In genomic region chr5:96432245-96433065, GRCh38 we compare ENCODE assay signal across 9 cellular contexts. TPM values are rescaled to one million over a fixed set of nuclear protein-coding genes. Genes with fewer than 3 reads are reported as not detected.
DNase-seq lines count a peak whose midpoint lies in the region; ATAC-seq and TF ChIP-seq lines count a peak whose summit lies in the region.
"Had no signal": no experiment of that assay in that cellular context is flagged by ENCODE, and none has a peak within 500 bp of the region (broad histone marks: within the 10 kb centered on the region; RNA-seq: fewer than 3 reads in every experiment).

No MANE protein-coding gene starts in this region.

- H3K27me3 ChIP-seq in HUES64 (ENCODE audit: insufficient read depth, low read length) (peaks cover 66% of the 10 kb centered on the region), adipocyte (replicated peaks; ENCODE audit: control insufficient read depth, insufficient read depth, low read length) (no peaks in the 10 kb centered on the region)

- 0 out of 2 replicates have a peak overlapping the region, but pooled peaks have one; percentile 35 for H3K9ac ChIP-seq in HUES64 (ENCODE audit: low read depth, low read length)
- no peak overlapping the region for H3K9ac ChIP-seq in adipocyte (ENCODE audit: low read length)

- H3K4me1 ChIP-seq in HUES64 (ENCODE audit: insufficient read depth, low read length) (peaks cover 26% of the 10 kb centered on the region), adipocyte (ENCODE audit: control insufficient read depth, insufficient read depth, low read length) (peaks cover 32% of the 10 kb centered on the region)

- H3K36me3 ChIP-seq in HUES64 (ENCODE audit: insufficient read depth, low read length) (no peaks in the 10 kb centered on the region), adipocyte (ENCODE audit: control insufficient read depth, insufficient read depth, low read length, severe bottlenecking) (no peaks in the 10 kb centered on the region)

- no peak overlapping the region for H3K27ac Mint-ChIP-seq in nephron

- H3K27me3 Mint-ChIP-seq in nephron (ENCODE audit: low read depth), result peaks cover 57% of the 10 kb centered on the region

- TF ChIP-seq CTCF in nephron (IDR thresholded peaks at IDR 0.05; ENCODE audit: unreplicated experiment in 3 of 3), result no peak

- H3K36me3 Mint-ChIP-seq in nephron (ENCODE audit: low read depth), result no peaks in the 10 kb centered on the region

- no peaks in the 10 kb centered on the region for H3K9me3 ChIP-seq in HUES64 (ENCODE audit: insufficient read depth, low read depth, low read length)
- no peaks in the 10 kb centered on the region for H3K9me3 ChIP-seq in adipocyte (ENCODE audit: control insufficient read depth, low read length)

- WGBS in HUES64, result under 1% methylated on average over 37 of the region's 38 CpGs

- peaks cover 14% of the 10 kb centered on the region for H3K4me1 Mint-ChIP-seq in nephron

- no peak overlapping the region for H3K27ac ChIP-seq in HUES64 (ENCODE audit: low read depth, low read length)
- H3K27ac ChIP-seq: HL-60 had no signal

- DNase-seq in DMS 273 treated with DMSO at 0.1 percent for 48 hours (lab: John Stamatoyannopoulos, UW) (peak; percentile 57), adipocyte (ENCODE audit: low read depth) (no peak), T-helper 2 cell (no peak), globus pallidus (ENCODE audit: low spot score) (no peak)
- DNase-seq in activated effector memory CD4-positive, alpha-beta T cell treated with anti-CD3 and anti-CD28 coated beads, Interleukin-2, amount 50 U/mL, for 16 hours, result no peak

- H3K4me3 Mint-ChIP-seq in nephron, result peak overlapping the region; percentile 18 to 75 (median 62)

- no peaks in the 10 kb centered on the region for H3K9me3 Mint-ChIP-seq in nephron

- ATAC-seq in HG03520 (IDR thresholded peaks at IDR 0.05; ENCODE audit: unreplicated experiment), result no peak

- H3K4me3 ChIP-seq in HUES64 (ENCODE audit: low read length), result peak overlapping the region; percentile 64
- peak overlapping the region; percentile 80 for H3K4me3 ChIP-seq in adipocyte (ENCODE audit: low read length)

RNA-seq across cellular contexts. Expression of gene PCSK1, which starts 0.6 kb away (rescaled TPM):
- polyA plus RNA-seq in HUES64 (2013, experiment 1 of 2), result 1.00 TPM
- polyA plus RNA-seq in HUES64 (2013, experiment 2 of 2), result 0.95 TPM
